14 cellular contexts compared by ENCODE assay signal in the genomic region with DNA sequence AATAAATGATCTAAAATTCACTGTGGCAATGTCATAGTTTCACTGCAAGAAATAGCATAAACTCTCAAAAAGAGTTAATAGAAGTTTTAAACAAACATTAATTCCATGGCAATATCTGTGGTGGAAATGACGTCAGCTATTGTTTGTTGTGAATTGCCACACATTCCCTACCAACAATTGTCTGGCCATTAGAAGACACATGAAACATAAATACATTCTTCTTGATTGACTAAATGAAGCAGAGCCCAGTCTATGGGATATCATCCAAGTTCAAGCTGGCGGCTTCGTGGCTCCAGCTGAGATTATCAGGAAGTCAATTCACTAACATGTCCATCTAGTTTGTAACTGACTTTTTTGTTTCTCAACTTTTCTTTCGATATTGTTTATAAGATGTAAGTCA.
DNase-seq lines count a peak whose midpoint lies in the region; ATAC-seq and TF ChIP-seq lines count a peak whose summit lies in the region.
"Had no signal": no experiment of that assay in that cellular context is flagged by ENCODE, and none has a peak within 500 bp of the region (broad histone marks: within the 10 kb centered on the region; RNA-seq: fewer than 3 reads in every experiment).

No MANE protein-coding gene starts in this region.

- no peak overlapping the region for H2BK120ac ChIP-seq in mesenchymal stem cell (ENCODE audit: low read depth, low read length)

- no peak overlapping the region for H4K91ac ChIP-seq in mesenchymal stem cell (ENCODE audit: low read length)

- no peak for ATAC-seq in GM18519 (IDR thresholded peaks at IDR 0.05; ENCODE audit: low FRiP score, unreplicated experiment)
- ATAC-seq: psoas muscle; stimulated activated naive CD8-positive, alpha-beta T cell treated with anti-CD3 and anti-CD28 coated beads, Interleukin-15, amount 100 ng/mL, for 72 hours had no signal

- 52% methylated on average over 4 of the region's 4 CpGs for WGBS in mesenchymal stem cell

- no peak overlapping the region for H3K14ac ChIP-seq in mesenchymal stem cell (ENCODE audit: low read length in 2 of 2)

- H2AK5ac ChIP-seq in mesenchymal stem cell (ENCODE audit: low read length, severe bottlenecking): no peak overlapping the region

- no peaks in the 10 kb centered on the region for H3K9me3 ChIP-seq in mesenchymal stem cell (ENCODE audit: control insufficient read depth, low read length)
- H3K9me3 ChIP-seq: psoas muscle had no signal

- H2BK5ac ChIP-seq in mesenchymal stem cell (ENCODE audit: low read depth, low read length, poor library complexity, severe bottlenecking): no peak overlapping the region

- H3K23ac ChIP-seq in mesenchymal stem cell (ENCODE audit: low read length in 2 of 2): no peak overlapping the region

- H3K4ac ChIP-seq in mesenchymal stem cell (ENCODE audit: low read depth in 1 of 2, low read length in 2 of 2): no peak overlapping the region

- no peak for TF ChIP-seq CTCF in BJ (IDR thresholded peaks at IDR 0.05; ENCODE audit: insufficient read depth, low read depth, low read length)
- no peak for TF ChIP-seq CTCF in fibroblast of mammary gland (conservative IDR thresholded peaks at IDR 0.05; ENCODE audit: control insufficient read depth, insufficient read depth, low read depth, low read length)

- H3K4me1 ChIP-seq in mesenchymal stem cell (ENCODE audit: control insufficient read depth, insufficient read depth, low read depth, low read length): no peaks in the 10 kb centered on the region
- H3K4me1 ChIP-seq: psoas muscle had no signal

- no peak overlapping the region for H4K8ac ChIP-seq in mesenchymal stem cell (ENCODE audit: low read length)

- CTCF ChIA-PET in BJ (lab: Yijun Ruan, JAX): interaction anchor here (1.0 kb wide), 1 partner anchor 11 kb away, joined by 3 read pairs; no protein-coding TSS in a partner anchor

- H3K27ac ChIP-seq in mesenchymal stem cell (ENCODE audit: low read length, poor library complexity, severe bottlenecking): no peak overlapping the region
- H3K27ac ChIP-seq: PC-9, psoas muscle had no signal

- H2AFZ ChIP-seq in mesenchymal stem cell (ENCODE audit: low read depth, low read length): no peak overlapping the region
- H2AFZ ChIP-seq: PC-9 had no signal

- H3K27me3 ChIP-seq in BJ (ENCODE audit: control insufficient read depth, insufficient read depth, low read length): no peaks in the 10 kb centered on the region
- no peaks in the 10 kb centered on the region for H3K27me3 ChIP-seq in mesenchymal stem cell (ENCODE audit: control insufficient read depth in 1 of 2, insufficient read depth in 1 of 2, low read length in 2 of 2)

- no peak overlapping the region for H2BK12ac ChIP-seq in mesenchymal stem cell (ENCODE audit: low read length in 2 of 2)

- H3K4me2 ChIP-seq in mesenchymal stem cell (ENCODE audit: low read length, poor library complexity, severe bottlenecking): no peak overlapping the region
- H3K4me2 ChIP-seq: PC-9 had no signal

- H3K9ac ChIP-seq in mesenchymal stem cell (ENCODE audit: low read length): peak overlapping the region; percentile 35

- POLR2A ChIA-PET in BJ (lab: Charles Lee): no interaction called here

- no peaks in the 10 kb centered on the region for H3K36me3 ChIP-seq in BJ (ENCODE audit: control insufficient read depth, insufficient read depth, low read length)
- H3K36me3 ChIP-seq in mesenchymal stem cell (ENCODE audit: control insufficient read depth in 1 of 2, insufficient read depth in 2 of 2, low read depth in 1 of 2, low read length in 2 of 2): no peaks in the 10 kb centered on the region

- no peaks in the 10 kb centered on the region for H3K79me1 ChIP-seq in mesenchymal stem cell (replicated peaks; ENCODE audit: low read length, poor library complexity, severe bottlenecking)

- H3K18ac ChIP-seq in mesenchymal stem cell (ENCODE audit: low read depth in 1 of 2, low read length in 2 of 2): no peak overlapping the region

- H3K4me3 ChIP-seq in BJ (ENCODE audit: low read depth, low read length) (no peak overlapping the region), fibroblast of mammary gland (ENCODE audit: control insufficient read depth, low read depth, low read length) (no peak overlapping the region), mesenchymal stem cell (ENCODE audit: insufficient read depth in 1 of 2, low read depth in 1 of 2, low read length in 2 of 2) (no peak overlapping the region)
- H3K4me3 ChIP-seq: PC-9, psoas muscle had no signal

- no peak overlapping the region for H2BK15ac ChIP-seq in mesenchymal stem cell (ENCODE audit: low read depth, poor library complexity, severe bottlenecking)

- DNase-seq in BJ (ENCODE audit: low read depth): peak; percentile 76
- DNase-seq in fibroblast of mammary gland (ENCODE audit: low read depth): peak; percentile 48
- peak; percentile 57 for DNase-seq in mesenchymal stem cell
- no peak for DNase-seq in NCI-H774 (lab: John Stamatoyannopoulos, UW)
- DNase-seq in HuH-7.5 (ENCODE audit: low spot score): no peak
- DNase-seq in activated CD4-positive, alpha-beta T cell treated with anti-CD3 and anti-CD28 coated beads for 4 hours: no peak
- DNase-seq: activated CD4-positive, alpha-beta T cell treated with anti-CD3 and anti-CD28 coated beads, Interleukin-2, amount 50 U/mL, for 4 hours; activated effector memory CD4-positive, alpha-beta T cell treated with Interleukin-2 at 50 U/mL for 16 hours; NCI-H1417; stimulated activated naive CD8-positive, alpha-beta T cell treated with anti-CD3 and anti-CD28 coated beads, Interleukin-15, amount 100 ng/mL, for 72 hours had no signal

TF ChIP-seq in PFSK-1, 5 proteins besides CTCF, POLR2A, EP300 and RAD21:
- TF ChIP-seq FOXP2 (optimal IDR thresholded peaks at IDR 0.05; ENCODE audit: borderline replicate concordance, extremely low read depth, extremely low read length, insufficient read depth): peak; percentile 17
- TF ChIP-seq SIN3A (IDR thresholded peaks at IDR 0.05; ENCODE audit: borderline replicate concordance, insufficient read depth, low read length): no peak
- TF ChIP-seq, protein P1, sequence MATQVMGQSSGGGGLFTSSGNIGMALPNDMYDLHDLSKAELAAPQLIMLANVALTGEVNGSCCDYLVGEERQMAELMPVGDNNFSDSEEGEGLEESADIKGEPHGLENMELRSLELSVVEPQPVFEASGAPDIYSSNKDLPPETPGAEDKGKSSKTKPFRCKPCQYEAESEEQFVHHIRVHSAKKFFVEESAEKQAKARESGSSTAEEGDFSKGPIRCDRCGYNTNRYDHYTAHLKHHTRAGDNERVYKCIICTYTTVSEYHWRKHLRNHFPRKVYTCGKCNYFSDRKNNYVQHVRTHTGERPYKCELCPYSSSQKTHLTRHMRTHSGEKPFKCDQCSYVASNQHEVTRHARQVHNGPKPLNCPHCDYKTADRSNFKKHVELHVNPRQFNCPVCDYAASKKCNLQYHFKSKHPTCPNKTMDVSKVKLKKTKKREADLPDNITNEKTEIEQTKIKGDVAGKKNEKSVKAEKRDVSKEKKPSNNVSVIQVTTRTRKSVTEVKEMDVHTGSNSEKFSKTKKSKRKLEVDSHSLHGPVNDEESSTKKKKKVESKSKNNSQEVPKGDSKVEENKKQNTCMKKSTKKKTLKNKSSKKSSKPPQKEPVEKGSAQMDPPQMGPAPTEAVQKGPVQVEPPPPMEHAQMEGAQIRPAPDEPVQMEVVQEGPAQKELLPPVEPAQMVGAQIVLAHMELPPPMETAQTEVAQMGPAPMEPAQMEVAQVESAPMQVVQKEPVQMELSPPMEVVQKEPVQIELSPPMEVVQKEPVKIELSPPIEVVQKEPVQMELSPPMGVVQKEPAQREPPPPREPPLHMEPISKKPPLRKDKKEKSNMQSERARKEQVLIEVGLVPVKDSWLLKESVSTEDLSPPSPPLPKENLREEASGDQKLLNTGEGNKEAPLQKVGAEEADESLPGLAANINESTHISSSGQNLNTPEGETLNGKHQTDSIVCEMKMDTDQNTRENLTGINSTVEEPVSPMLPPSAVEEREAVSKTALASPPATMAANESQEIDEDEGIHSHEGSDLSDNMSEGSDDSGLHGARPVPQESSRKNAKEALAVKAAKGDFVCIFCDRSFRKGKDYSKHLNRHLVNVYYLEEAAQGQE (IDR thresholded peaks at IDR 0.05; ENCODE audit: insufficient read depth in 1 of 2, low read depth in 2 of 2, low read length in 2 of 2): no peak
- TF ChIP-seq POLR2AphosphoS5 (IDR thresholded peaks at IDR 0.05; ENCODE audit: low read depth, low read length): no peak
TF ChIP-seq in PFSK-1: peak in this region for 1.

Comparison
In these comparisons a context has a peak if more than half of its experiments do, and no peak if none do; other contexts are left out.
1. DNase-seq: peak in BJ (single experiment), fibroblast of mammary gland (single experiment) and mesenchymal stem cell (single experiment); none in NCI-H774 (single experiment), HuH-7.5 (single experiment) and activated CD4-positive, alpha-beta T cell treated with anti-CD3 and anti-CD28 coated beads for 4 hours (0 of 2).